Comparison of ENCODE assay signal across 1 cellular context in genomic region chr1:85465791-85466134, GRCh38.
TF ChIP-seq lines count a peak whose summit lies in the region.

No MANE protein-coding gene starts in this region.

TF ChIP-seq in IMR-90, 13 proteins besides CTCF, POLR2A, EP300 and RAD21 (continued from another document):
- TF ChIP-seq ELK1 (IDR thresholded peaks at IDR 0.05; ENCODE audit: borderline replicate concordance, low read depth, low read length) (no peak), MAZ (IDR thresholded peaks at IDR 0.05; ENCODE audit: borderline replicate concordance, low read depth, low read length) (no peak), RFX5 (IDR thresholded peaks at IDR 0.05; ENCODE audit: low read depth, low read length) (no peak), SMC3 (IDR thresholded peaks at IDR 0.05; ENCODE audit: low read depth, low read length) (no peak), BHLHE40 (IDR thresholded peaks at IDR 0.05; ENCODE audit: low read depth, low read length) (no peak), MXI1 (IDR thresholded peaks at IDR 0.05; ENCODE audit: borderline replicate concordance, low read depth, low read length) (no peak)
